14 cellular contexts compared by ENCODE assay signal in the genomic region with DNA sequence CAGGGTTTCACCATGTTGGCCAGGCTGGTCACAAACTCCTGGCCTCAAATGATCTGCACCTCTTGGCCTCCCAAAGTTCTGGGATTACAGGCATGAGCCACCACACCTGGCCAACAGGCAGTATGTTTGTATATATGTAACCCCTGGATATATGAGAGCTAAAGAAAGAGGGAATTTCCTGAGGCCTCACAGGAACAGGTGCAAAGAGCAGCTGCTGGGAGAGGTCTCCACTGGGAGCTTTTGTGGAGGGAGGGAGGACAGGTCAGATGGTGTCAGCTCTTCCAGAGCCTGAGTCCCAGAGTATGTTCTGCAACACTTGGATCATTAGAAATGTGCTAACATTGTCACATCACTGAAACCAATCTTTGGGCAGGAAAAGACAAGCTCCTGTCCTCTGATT.
A peak's percentile ranks its signal among the peaks of the same experiment; 100 is the strongest.
DNase-seq lines count a peak whose midpoint lies in the region.
"Had no signal": no experiment of that assay in that cellular context is flagged by ENCODE, and none has a peak within 500 bp of the region (broad histone marks: within the 10 kb centered on the region; RNA-seq: fewer than 3 reads in every experiment).

No MANE protein-coding gene starts in this region.

- H3K27ac Mint-ChIP-seq in activated T-cell treated with anti-CD3 and anti-CD28 coated beads, Interleukin-2, amount 50 U/mL, for 24 hours, result no peak overlapping the region

- H3K27me3 Mint-ChIP-seq in activated T-cell treated with anti-CD3 and anti-CD28 coated beads, Interleukin-2, amount 50 U/mL, for 24 hours, result peaks cover 18% of the 10 kb centered on the region

- H3K36me3 Mint-ChIP-seq in activated T-cell treated with anti-CD3 and anti-CD28 coated beads, Interleukin-2, amount 50 U/mL, for 24 hours (ENCODE audit: low read depth), result no peaks in the 10 kb centered on the region

- H3K4me3 Mint-ChIP-seq in activated T-cell treated with anti-CD3 and anti-CD28 coated beads, Interleukin-2, amount 50 U/mL, for 24 hours, result no peak overlapping the region

- DNase-seq in NCI-H345 (lab: John Stamatoyannopoulos, UW) (peak; percentile 5), NCI-H345 treated with DMSO at 0.1 percent for 48 hours (lab: John Stamatoyannopoulos, UW; ENCODE audit: unreplicated experiment) (no peak), DMS53 (lab: John Stamatoyannopoulos, UW) (peak; percentile 97), NCI-H510A (lab: John Stamatoyannopoulos, UW) (peak; percentile 12), myocyte (ENCODE audit: low read depth) (peak; percentile 93), middle frontal gyrus (ENCODE audit: extremely low spot score, low spot score) (no peak)
- no peak for DNase-seq in activated T-cell treated with anti-CD3 and anti-CD28 coated beads, Interleukin-2, amount 50 U/mL, for 24 hours
- DNase-seq: C1 segment of cervical spinal cord, KBM-7, NCI-H1092, NCI-H1694 treated with DMSO at 0.1 percent for 48 hours, NCI-H2227 treated with DMSO at 0.1 percent for 48 hours, NCI-H69, PC-9 had no signal

- H3K9me3 Mint-ChIP-seq in activated T-cell treated with anti-CD3 and anti-CD28 coated beads, Interleukin-2, amount 50 U/mL, for 24 hours, result no peaks in the 10 kb centered on the region

- no peaks in the 10 kb centered on the region for H3K4me1 Mint-ChIP-seq in activated T-cell treated with anti-CD3 and anti-CD28 coated beads, Interleukin-2, amount 50 U/mL, for 24 hours (ENCODE audit: low read depth)

Comparison
In these comparisons a context has a peak if more than half of its experiments do, and no peak if none do; other contexts are left out.
1. DNase-seq: peak in NCI-H345 (single experiment), DMS53 (single experiment), NCI-H510A (single experiment) and myocyte (single experiment); none in NCI-H345 treated with DMSO at 0.1 percent for 48 hours (single experiment), activated T-cell treated with anti-CD3 and anti-CD28 coated beads, Interleukin-2, amount 50 U/mL, for 24 hours (single experiment) and middle frontal gyrus (single experiment).